ENCODE assay signal across 15 cellular contexts in genomic region chr11:62458212-62459002, GRCh38. TPM values are rescaled to one million over a fixed set of nuclear protein-coding genes. Genes with fewer than 3 reads are reported as not detected.
DNase-seq lines count a peak whose midpoint lies in the region; ATAC-seq, FAIRE-seq and TF ChIP-seq lines count a peak whose summit lies in the region.
"Had no signal": no experiment of that assay in that cellular context is flagged by ENCODE, and none has a peak within 500 bp of the region (broad histone marks: within the 10 kb centered on the region; RNA-seq: fewer than 3 reads in every experiment).

No MANE protein-coding gene starts in this region.

- H3K27me3 ChIP-seq in K562 (ENCODE audit: control insufficient read depth in 2 of 2, insufficient read depth in 2 of 2, low read length in 2 of 2): no peaks in the 10 kb centered on the region
- H3K27me3 ChIP-seq in uterus: no peaks in the 10 kb centered on the region
- H3K27me3 ChIP-seq in vagina: no peaks in the 10 kb centered on the region
- H3K27me3 ChIP-seq in effector memory CD4-positive, alpha-beta T cell (replicated peaks; ENCODE audit: control insufficient read depth, insufficient read depth, low read length, poor library complexity, severe bottlenecking): no peaks in the 10 kb centered on the region

- H3K36me3 ChIP-seq in K562 (ENCODE audit: control insufficient read depth, insufficient read depth, low read length) (no peaks in the 10 kb centered on the region), mucosa of descending colon (ENCODE audit: low read depth) (no peaks in the 10 kb centered on the region), uterus (no peaks in the 10 kb centered on the region), vagina (no peaks in the 10 kb centered on the region)
- H3K36me3 ChIP-seq in effector memory CD4-positive, alpha-beta T cell (ENCODE audit: control insufficient read depth, insufficient read depth, low read length): no peaks in the 10 kb centered on the region

- peak; percentile 29; the same call in 1 of the 2 replicates for TF ChIP-seq EP300 in K562 (IDR thresholded peaks at IDR 0.05; ENCODE audit: low read length)

- no TSS peak for BruUV-seq in K562 (replicated peaks; lab: Mats Ljungman, UMichigan)

- intact Hi-C loops in left cardiac atrium (cut with DNase I) (no loop called here), Right ventricle myocardium superior (cut with DNase I) (no loop called here), K562 (cut with micrococcal nuclease) (no loop called here), mucosa of descending colon (cut with DNase I, micrococcal nuclease) (no loop called here), uterus (cut with DNase I; ENCODE audit: low total_unique reads) (no loop called here), vagina (cut with DNase I) (no loop called here)

- TF ChIP-seq POLR2A in K562 (conservative IDR thresholded peaks at IDR 0.05) (0 out of 2 replicates have a peak, but pooled peaks have one; percentile 20), uterus (IDR thresholded peaks at IDR 0.05) (no peak), vagina (IDR thresholded peaks at IDR 0.05) (no peak)

- WGBS in K562 (ENCODE audit: insufficient coverage, low coverage, missing lambda C conversion rate): 6% methylated on average over 4 of the region's 4 CpGs

- DNase-seq in left cardiac atrium (no peak), Right ventricle myocardium superior (no peak), K562 (ENCODE audit: extremely low read depth in 1 of 4, low spot score in 3 of 4) (peak in 3 of 4 experiments; percentile 36 to 71 (median 67)), mucosa of descending colon (peak in 1 of 3 donors; percentile 30), uterus (no peak), hypothalamus (lab: John Stamatoyannopoulos, UW) (no peak), vagina (ENCODE audit: extremely low spot score in 2 of 2) (no peak)
- DNase-seq in effector memory CD4-positive, alpha-beta T cell: no peak
- DNase-seq: DMS153; GOT3; NCI-H1694; NCI-H510A treated with DMSO at 0.1 percent for 48 hours; stimulated activated naive CD8-positive, alpha-beta T cell treated with anti-CD3 and anti-CD28 coated beads, Interleukin-15, amount 100 ng/mL, for 72 hours had no signal

- H3K9me3 ChIP-seq in K562 (replicated peaks; ENCODE audit: control insufficient read depth, insufficient read depth, low read depth, low read length): no peaks in the 10 kb centered on the region
- no peaks in the 10 kb centered on the region for H3K9me3 ChIP-seq in mucosa of descending colon
- H3K9me3 ChIP-seq in uterus: no peaks in the 10 kb centered on the region
- no peaks in the 10 kb centered on the region for H3K9me3 ChIP-seq in vagina
- no peaks in the 10 kb centered on the region for H3K9me3 ChIP-seq in effector memory CD4-positive, alpha-beta T cell (ENCODE audit: control insufficient read depth, low read length)

- peak; percentile 81 for FAIRE-seq in K562 (lab: Jason Lieb, UNC)

- TF ChIP-seq RAD21 in K562 (CRISPR knock-in tag; conservative IDR thresholded peaks at IDR 0.05 in 1 of 2, IDR thresholded peaks at IDR 0.05 in 1 of 2): no peak

- H3K4me3 ChIP-seq in K562 (no peak overlapping the region), mucosa of descending colon (no peak overlapping the region), uterus (no peak overlapping the region), vagina (no peak overlapping the region)
- no peak overlapping the region for H3K4me3 ChIP-seq in effector memory CD4-positive, alpha-beta T cell (ENCODE audit: insufficient read depth, low read depth, low read length, poor library complexity, severe bottlenecking)
- H3K4me3 ChIP-seq: smooth muscle cell had no signal

- H4K20me1 ChIP-seq in K562 (replicated peaks; ENCODE audit: control insufficient read depth, insufficient read depth, low read length): no peaks in the 10 kb centered on the region

- no peaks in the 10 kb centered on the region for H3K79me2 ChIP-seq in K562 (ENCODE audit: control insufficient read depth, insufficient read depth, low read length)

- H3K27ac ChIP-seq in K562 (ENCODE audit: extremely low read depth, low read depth, low read length) (peak overlapping the region; percentile 79), uterus (peak overlapping the region; percentile 19 to 40), vagina (no peak overlapping the region)
- no peak overlapping the region for H3K27ac ChIP-seq in effector memory CD4-positive, alpha-beta T cell (ENCODE audit: insufficient read depth, low read length, poor library complexity, severe bottlenecking)

- H3K9ac ChIP-seq in K562 (ENCODE audit: insufficient read depth in 1 of 2, low read depth in 2 of 2, low read length in 2 of 2): peak overlapping the region; percentile 31 to 35; a peak in 2 of 4 replicates

- H2AFZ ChIP-seq in K562 (ENCODE audit: low read depth, low read length): peak overlapping the region; percentile 89

- ATAC-seq in left cardiac atrium (peak; percentile 15 to 30), Right ventricle myocardium superior (ENCODE audit: poor library complexity) (no peak), K562 (peak; percentile 86), mucosa of descending colon (peak; percentile 80)
- ATAC-seq: Right ventricle myocardium inferior; stimulated activated naive CD8-positive, alpha-beta T cell treated with anti-CD3 and anti-CD28 coated beads, Interleukin-15, amount 100 ng/mL, for 72 hours had no signal

- in situ Hi-C loops in K562 (cut with MboI): no loop called here

- no peaks in the 10 kb centered on the region for H3K9me1 ChIP-seq in K562 (ENCODE audit: control insufficient read depth, insufficient read depth, low read length)

- TF ChIP-seq CTCF in K562 (IDR thresholded peaks at IDR 0.05 in 2 of 3, conservative IDR thresholded peaks at IDR 0.05 in 1 of 3; ENCODE audit: insufficient read depth in 2 of 3, low read depth in 1 of 3, low read length in 3 of 3) (no peak), mucosa of descending colon (IDR thresholded peaks at IDR 0.05) (no peak), uterus (IDR thresholded peaks at IDR 0.05) (no peak), vagina (IDR thresholded peaks at IDR 0.05) (no peak)

- CTCF ChIA-PET in K562 (lab: Yijun Ruan, JAX; ENCODE audit: low intra/inter-chr PET ratio): no interaction called here

- POLR2A ChIA-PET in K562 (lab: Yijun Ruan, JAX): interaction anchor here (0.6 to 2.7 kb wide), 19 partner anchors 9 to 269 kb away, joined by 3 to 12 read pairs (median 4); no protein-coding TSS in a partner anchor

- H3K4me2 ChIP-seq in K562 (ENCODE audit: insufficient read depth, low read length): peak overlapping the region; percentile 65
- H3K4me2 ChIP-seq: smooth muscle cell had no signal

- H3K4me1 ChIP-seq in K562 (replicated peaks in 1 of 2; ENCODE audit: control insufficient read depth in 2 of 2, insufficient read depth in 2 of 2, low read length in 2 of 2) (peaks cover 32 to 49% of the 10 kb centered on the region in 2 experiments), mucosa of descending colon (ENCODE audit: low read depth) (peaks cover 11% of the 10 kb centered on the region), uterus (no peaks in the 10 kb centered on the region), vagina (peaks cover 17% of the 10 kb centered on the region)
- H3K4me1 ChIP-seq in effector memory CD4-positive, alpha-beta T cell (ENCODE audit: control insufficient read depth, insufficient read depth, low read length, poor library complexity, severe bottlenecking): no peaks in the 10 kb centered on the region

TF ChIP-seq in K562, 482 proteins besides CTCF, POLR2A, EP300 and RAD21 (continues in another document):
- TF ChIP-seq ZBTB43 (CRISPR knock-in tag; IDR thresholded peaks at IDR 0.05) (no peak), PRPF4 (IDR thresholded peaks at IDR 0.05; ENCODE audit: insufficient read depth, low read depth, low read length, poor library complexity, severe bottlenecking) (no peak), C11orf30 (IDR thresholded peaks at IDR 0.05; ENCODE audit: low read depth) (peak; percentile 97), BACH1 (tag; IDR thresholded peaks at IDR 0.05) (peak; percentile 83)

RNA-seq across cellular contexts. Expression of gene SCGB1A1, which starts 39.6 kb away (rescaled TPM):
- total RNA-seq in left cardiac atrium (not detected), Right ventricle myocardium superior (not detected), K562 (2014; rRNA removed) (not detected in 2 replicates), K562 (2014; rRNA removed; fragmentation: Illumina TruSeq; extraction: Trizol) (not detected in 2 replicates), K562 (2015; rRNA removed; fragmentation: Illumina TruSeq; extraction: Trizol) (not detected in 2 replicates), K562 (2021) (0.55 and 1.1 TPM in 2 replicates), mucosa of descending colon (not detected), uterus (not detected), vagina (not detected)
- not detected in 2 replicates for total RNA-seq in K562 (2011; cell fraction: chromatin; rRNA removed; ENCODE audit: low replicate concordance)
- not detected in 2 replicates for total RNA-seq in K562 (2011; cell fraction: nucleolus; rRNA removed)
- not detected in 2 replicates for total RNA-seq in K562 (2011; cell fraction: nucleoplasm; rRNA removed)
- polyA plus RNA-seq in K562 (2011; rRNA removed) (not detected in 2 replicates), K562 (2014; fragmentation: Illumina TruSeq; extraction: Trizol) (not detected in 2 replicates), K562 (2014; fragmentation: Nextera tagmentation; extraction: Ambion mirVana) (not detected), K562 (2014; rRNA removed) (not detected in 2 replicates)
- polyA plus RNA-seq in K562 (2011; cell fraction: cytosol; rRNA removed): not detected in 2 replicates
- polyA plus RNA-seq in K562 (2011; cell fraction: nucleus; rRNA removed): not detected in 2 replicates
- polyA plus RNA-seq in K562 (2012): not detected in 2 replicates
- polyA minus RNA-seq in K562 (2011; rRNA and poly(A)+ RNA removed): not detected in 2 replicates
- not detected in 2 replicates for polyA minus RNA-seq in K562 (2011; cell fraction: cytosol; rRNA and poly(A)+ RNA removed)
- polyA minus RNA-seq in K562 (2011; cell fraction: nucleus; rRNA and poly(A)+ RNA removed): not detected in 2 replicates
- total RNA-seq: Right ventricle myocardium inferior, smooth muscle cell had no signal
- polyA plus RNA-seq: smooth muscle cell had no signal

Comparison
In these comparisons a context has a peak if more than half of its experiments do, and no peak if none do; other contexts are left out.
1. DNase-seq: peak in K562 (3 of 4); none in left cardiac atrium (single experiment), Right ventricle myocardium superior (single experiment), uterus (0 of 2), hypothalamus (0 of 51), vagina (0 of 2) and effector memory CD4-positive, alpha-beta T cell (0 of 3).
2. H3K27ac ChIP-seq: peak in K562 (single experiment) and uterus (2 of 2); none in vagina (single experiment) and effector memory CD4-positive, alpha-beta T cell (single experiment).